In genomic region chr19:38685666-38686529, GRCh38 we compare ENCODE assay signal across 8 cellular contexts. TPM values are rescaled to one million over a fixed set of nuclear protein-coding genes. Genes with fewer than 3 reads are reported as not detected.
DNase-seq lines count a peak whose midpoint lies in the region; ATAC-seq and TF ChIP-seq lines count a peak whose summit lies in the region.

No MANE protein-coding gene starts in this region.

- intact Hi-C loops in heart right ventricle (cut with DNase I), result no loop called here
- intact Hi-C loops in spleen (cut with DNase I; ENCODE audit: low total_unique reads), result no loop called here

- no peaks in the 10 kb centered on the region for H3K27me3 Mint-ChIP-seq in activated T-cell treated with anti-CD3 and anti-CD28 coated beads, Interleukin-2, amount 50 U/mL, for 72 hours (ENCODE audit: low read depth)

- H3K27me3 ChIP-seq in heart right ventricle (no peaks in the 10 kb centered on the region), spleen (replicated peaks in 1 of 7) (no peaks in the 10 kb centered on the region)

- peak; percentile 4 to 25 for ATAC-seq in activated T-cell treated with anti-CD3 and anti-CD28 coated beads, Interleukin-2, amount 50 U/mL, for 72 hours (replicated peaks in 1 of 2)
- ATAC-seq in heart right ventricle (peak in 6 of 8 donors; percentile 5 to 41 (median 26)), HG03442 (IDR thresholded peaks at IDR 0.05; ENCODE audit: unreplicated experiment) (no peak), GM21528 (IDR thresholded peaks at IDR 0.05; ENCODE audit: low FRiP score, unreplicated experiment) (no peak)

- no peak for TF ChIP-seq POLR2A in spleen (IDR thresholded peaks at IDR 0.05)

- peaks cover 3 to 13% of the 10 kb centered on the region in 2 donors for H3K36me3 Mint-ChIP-seq in activated T-cell treated with anti-CD3 and anti-CD28 coated beads, Interleukin-2, amount 50 U/mL, for 72 hours (ENCODE audit: insufficient read depth in 2 of 2)

- DNase-seq in ELF-1 (ENCODE audit: low read depth, low spot score), result peak; percentile 85
- no peak for DNase-seq in activated T-cell treated with anti-CD3 and anti-CD28 coated beads, Interleukin-2, amount 50 U/mL, for 72 hours
- DNase-seq in heart right ventricle, result no peak
- no peak for DNase-seq in spleen
- no peak for DNase-seq in NK-92 treated with Interleukin-12 subunit alpha and Interleukin-12 subunit beta, amount 100 ng/mL, for 24 hours (lab: John Stamatoyannopoulos, UW)

- H3K4me3 ChIP-seq in heart right ventricle (no peak overlapping the region), spleen (no peak overlapping the region)

- no peaks in the 10 kb centered on the region for H3K9me3 ChIP-seq in heart right ventricle
- H3K9me3 ChIP-seq in spleen, result no peaks in the 10 kb centered on the region

- H3K9me3 Mint-ChIP-seq in activated T-cell treated with anti-CD3 and anti-CD28 coated beads, Interleukin-2, amount 50 U/mL, for 72 hours, result peaks cover 0 to 3% of the 10 kb centered on the region in 2 donors

- TF ChIP-seq CTCF in LNCAP (IDR thresholded peaks at IDR 0.05) (peak; percentile 31; the same call in 1 of the 2 replicates), heart right ventricle (IDR thresholded peaks at IDR 0.05) (peak; percentile 13 to 60 (median 49)), spleen (IDR thresholded peaks at IDR 0.05 in 8 of 11, conservative IDR thresholded peaks at IDR 0.05 in 3 of 11) (peak in 10 of 11 experiments; percentile 14 to 52 (median 34))

- H3K4me3 Mint-ChIP-seq in activated T-cell treated with anti-CD3 and anti-CD28 coated beads, Interleukin-2, amount 50 U/mL, for 72 hours, result peak overlapping the region; percentile 67 to 82

- peaks cover 0 to 18% (median 4%) of the 10 kb centered on the region in 9 donors for H3K36me3 ChIP-seq in heart right ventricle
- peaks cover 0 to 24% (median 0%) of the 10 kb centered on the region in 6 donors for H3K36me3 ChIP-seq in spleen

- WGBS in heart right ventricle, 2 donors, result 17 to 23% methylated on average over 10 of the region's 10 CpGs
- WGBS in spleen, 5 donors, result 22 to 43% (median 32%) methylated on average over 9 to 10 of the region's 10 CpGs

- peak overlapping the region; percentile 88 for H3K27ac Mint-ChIP-seq in activated T-cell treated with anti-CD3 and anti-CD28 coated beads, Interleukin-2, amount 50 U/mL, for 72 hours

- H3K27ac ChIP-seq in heart right ventricle (peak overlapping the region; percentile 74 to 95 (median 90)), spleen (peak overlapping the region; percentile 51 to 91 (median 82))

- peaks cover 65% of the 10 kb centered on the region for H3K4me1 Mint-ChIP-seq in activated T-cell treated with anti-CD3 and anti-CD28 coated beads, Interleukin-2, amount 50 U/mL, for 72 hours (ENCODE audit: low read depth)

- H3K4me1 ChIP-seq in heart right ventricle, result peaks cover 48 to 100% (median 93%) of the 10 kb centered on the region in 9 donors
- H3K4me1 ChIP-seq in spleen, result peaks cover 62 to 100% (median 94%) of the 10 kb centered on the region in 6 donors

RNA-seq across cellular contexts. Expression of gene ACTN4, which starts 38.4 kb away (rescaled TPM):
- 100 to 1,000 TPM; 200 to 227 TPM for total RNA-seq in activated T-cell treated with anti-CD3 and anti-CD28 coated beads, Interleukin-2, amount 50 U/mL, for 72 hours
- total RNA-seq in heart right ventricle (100 to 1,000 TPM; 129 to 291 (median 149) TPM), spleen (100 to 1,000 TPM; 360 to 621 (median 487) TPM)
- polyA plus RNA-seq in heart right ventricle (100 to 1,000 TPM in 1 of 2 donors, 10 to 100 TPM in 1; 92.4 to 189 TPM), spleen (100 to 1,000 TPM in 1 of 3 donors, 10 to 100 TPM in 2; 39.3 to 185 (median 51.2) TPM)

RNA-seq across cellular contexts. Expression of gene CAPN12, which starts 58.4 kb away (rescaled TPM):
- total RNA-seq in activated T-cell treated with anti-CD3 and anti-CD28 coated beads, Interleukin-2, amount 50 U/mL, for 72 hours, result 10 to 100 TPM in 1 of 2 donors, 1 to 10 TPM in 1; 8.3 to 15.2 TPM
- 1 to 10 TPM in 2 of 10 donors, under 1 TPM in 8; 0.15 to 1.5 (median 0.59) TPM for total RNA-seq in heart right ventricle
- polyA plus RNA-seq in heart right ventricle, result 1 to 10 TPM; 1.1 to 3.6 TPM
- 10 to 100 TPM in 5 of 7 donors, 1 to 10 TPM in 2; 9.0 to 25.6 (median 12.6) TPM for total RNA-seq in spleen
- polyA plus RNA-seq in spleen, result 10 to 100 TPM; 15.2 to 33.3 (median 29.1) TPM

Comparison
In these comparisons a context has a peak if more than half of its experiments do, and no peak if none do; other contexts are left out.
1. ATAC-seq: peak in activated T-cell treated with anti-CD3 and anti-CD28 coated beads, Interleukin-2, amount 50 U/mL, for 72 hours (2 of 2) and heart right ventricle (6 of 8); none in HG03442 (single experiment) and GM21528 (single experiment).
2. Peak in every context shown above with its lines, with median percentiles within 50 percentile points of each other: CTCF ChIP-seq.